In the genomic region with DNA sequence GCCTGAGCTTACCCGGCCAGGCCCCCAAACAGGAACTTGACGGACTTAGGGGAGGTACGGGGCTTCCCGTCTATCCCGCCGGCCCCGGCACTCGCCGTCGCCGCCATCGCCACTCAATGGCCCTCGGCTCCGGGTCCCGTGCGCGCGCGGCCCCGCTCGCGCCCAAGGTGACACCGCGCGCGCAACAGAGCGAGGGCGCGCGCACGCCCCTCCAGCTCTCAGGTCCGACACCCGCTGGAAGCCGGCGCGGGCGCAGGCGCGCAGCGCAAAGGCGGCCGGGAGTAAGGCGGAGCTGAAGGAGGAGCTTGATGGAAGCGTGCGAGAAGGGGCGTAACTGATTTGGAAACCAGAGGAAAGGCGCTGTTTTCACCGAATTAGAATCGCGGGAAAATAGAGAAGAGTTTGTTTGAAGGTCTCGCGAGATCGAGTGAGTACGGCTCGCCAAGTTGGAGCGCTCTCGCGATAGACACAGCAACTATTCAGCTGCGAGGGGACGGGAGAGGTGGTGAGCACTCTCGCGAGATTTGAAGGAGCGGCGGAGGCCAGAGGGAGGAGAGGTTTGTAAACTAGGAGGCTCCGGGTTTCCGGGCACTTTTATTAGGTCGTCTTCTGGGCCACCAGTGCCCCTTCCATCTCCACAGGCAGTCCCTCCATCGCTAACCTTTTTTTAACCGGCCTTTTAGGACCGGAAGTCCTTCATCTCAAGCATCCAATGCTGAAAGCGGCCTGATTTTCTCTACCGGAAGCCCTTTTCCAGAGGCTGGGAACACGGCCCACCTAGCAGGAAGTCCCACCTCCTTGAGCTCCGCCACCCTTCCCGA, we compare ENCODE assay signal across 8 cellular contexts. TPM values are rescaled to one million over a fixed set of nuclear protein-coding genes. Genes with fewer than 3 reads are reported as not detected.
A peak's percentile ranks its signal among the peaks of the same experiment; 100 is the strongest.
DNase-seq lines count a peak whose midpoint lies in the region; ATAC-seq and TF ChIP-seq lines count a peak whose summit lies in the region.

A gene (plus strand): TSS at position 465 of the 821 bp plus-strand sequence. CDS start 642 bp downstream, outside the sequence.
A gene with protein sequence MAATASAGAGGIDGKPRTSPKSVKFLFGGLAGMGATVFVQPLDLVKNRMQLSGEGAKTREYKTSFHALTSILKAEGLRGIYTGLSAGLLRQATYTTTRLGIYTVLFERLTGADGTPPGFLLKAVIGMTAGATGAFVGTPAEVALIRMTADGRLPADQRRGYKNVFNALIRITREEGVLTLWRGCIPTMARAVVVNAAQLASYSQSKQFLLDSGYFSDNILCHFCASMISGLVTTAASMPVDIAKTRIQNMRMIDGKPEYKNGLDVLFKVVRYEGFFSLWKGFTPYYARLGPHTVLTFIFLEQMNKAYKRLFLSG (minus strand): TSS at position 243 of the 821 bp plus-strand sequence. CDS start 136 bp downstream, at position 107.

- no peaks in the 10 kb centered on the region for H3K9me3 Mint-ChIP-seq in activated T-helper 2 cell treated with anti-CD3 and anti-CD28 coated beads, Interferon-gamma antibody, Interleukin-2, Interleukin-4, amounts not matched to agents 10 μg/mL and 5 μg/mL and 100 μg/mL, durations not matched to agents 14 hours and 24 hours and 36 hours
- peaks cover 0 to 1% (median 0%) of the 10 kb centered on the region in 11 donors for H3K9me3 Mint-ChIP-seq in naive thymus-derived CD4-positive, alpha-beta T cell
- H3K9me3 Mint-ChIP-seq in stimulated activated naive B cell treated with anti-CD40 and anti-IgM and Interleukin-4, amounts not matched to agents 10 μg/mL and 1 μg/mL and 100 μg/mL, for 72 hours = no peaks in the 10 kb centered on the region

- peak within 1 kb of the TSS; percentile 87 for H3K27ac Mint-ChIP-seq in activated T-helper 2 cell treated with anti-CD3 and anti-CD28 coated beads, Interferon-gamma antibody, Interleukin-2, Interleukin-4, amounts not matched to agents 10 μg/mL and 5 μg/mL and 100 μg/mL, durations not matched to agents 14 hours and 24 hours and 36 hours
- H3K27ac Mint-ChIP-seq in naive thymus-derived CD4-positive, alpha-beta T cell = peak within 1 kb of the TSS; percentile 89 to 98 (median 95)
- H3K27ac Mint-ChIP-seq in stimulated activated naive B cell treated with anti-CD40 and anti-IgM and Interleukin-4, amounts not matched to agents 10 μg/mL and 1 μg/mL and 100 μg/mL, for 72 hours = peak within 1 kb of the TSS; percentile 97

- peak within 1 kb of the TSS; percentile 79 for H2AFZ ChIP-seq in fibroblast of lung (ENCODE audit: low read length)

- H3K27me3 Mint-ChIP-seq in activated T-helper 2 cell treated with anti-CD3 and anti-CD28 coated beads, Interferon-gamma antibody, Interleukin-2, Interleukin-4, amounts not matched to agents 10 μg/mL and 5 μg/mL and 100 μg/mL, durations not matched to agents 14 hours and 24 hours and 36 hours (ENCODE audit: low read depth) = no peaks in the 10 kb centered on the region
- no peaks in the 10 kb centered on the region for H3K27me3 Mint-ChIP-seq in naive thymus-derived CD4-positive, alpha-beta T cell
- H3K27me3 Mint-ChIP-seq in stimulated activated naive B cell treated with anti-CD40 and anti-IgM and Interleukin-4, amounts not matched to agents 10 μg/mL and 1 μg/mL and 100 μg/mL, for 72 hours = no peaks in the 10 kb centered on the region

- peaks cover 18% of the 10 kb centered on the region for H3K4me1 ChIP-seq in RWPE2 (ENCODE audit: insufficient read depth, poor library complexity, severe bottlenecking)
- peaks cover 25% of the 10 kb centered on the region for H3K4me1 ChIP-seq in fibroblast of lung (ENCODE audit: control insufficient read depth, extremely low read depth, insufficient read depth, low read length)
- H3K4me1 ChIP-seq in naive thymus-derived CD4-positive, alpha-beta T cell (ENCODE audit: control insufficient read depth in 2 of 2, insufficient read depth in 2 of 2, low read length in 2 of 2) = peaks cover 47 to 48% of the 10 kb centered on the region in 2 donors

- no peak for TF ChIP-seq CTCF in RWPE2 (IDR thresholded peaks at IDR 0.05; ENCODE audit: poor library complexity, severe bottlenecking)
- TF ChIP-seq CTCF in fibroblast of lung (conservative IDR thresholded peaks at IDR 0.05 in 1 of 2, IDR thresholded peaks at IDR 0.05 in 1 of 2; ENCODE audit: low read depth in 1 of 2, low read length in 2 of 2) = no peak

- no peaks in the 10 kb centered on the region for H4K20me1 ChIP-seq in fibroblast of lung (ENCODE audit: control insufficient read depth, extremely low read depth, insufficient read depth, low read length)

- intact Hi-C loops in activated T-helper 2 cell treated with anti-CD3 and anti-CD28 coated beads, Interferon-gamma antibody, Interleukin-2, Interleukin-4, amounts not matched to agents 10 μg/mL and 5 μg/mL and 100 μg/mL, durations not matched to agents 14 hours and 24 hours and 36 hours (cut with micrococcal nuclease) = loop anchor here (1.0 to 10.0 kb wide), 7 partner anchors 8 to 575 kb away; a partner anchor contains a TSS
- intact Hi-C loops in naive thymus-derived CD4-positive, alpha-beta T cell (cut with micrococcal nuclease) = loop anchor here (1.0 to 10.0 kb wide), 13 partner anchors 8 to 1715 kb away; a partner anchor contains a TSS

- peak; percentile 78 for ATAC-seq in RWPE2 (ENCODE audit: low read depth)
- peak; percentile 94 for ATAC-seq in naive thymus-derived CD4-positive, alpha-beta T cell
- peak; percentile 84 to 87 for ATAC-seq in stimulated activated naive B cell treated with anti-CD40 and anti-IgM and Interleukin-4, amounts not matched to agents 10 μg/mL and 1 μg/mL and 100 μg/mL, for 72 hours (replicated peaks)

- H3K27ac ChIP-seq in RWPE2 (ENCODE audit: poor library complexity, severe bottlenecking) (peak within 1 kb of the TSS; percentile 99), fibroblast of lung (ENCODE audit: insufficient read depth, low read length) (peak within 1 kb of the TSS; percentile 89)
- H3K27ac ChIP-seq in naive thymus-derived CD4-positive, alpha-beta T cell (ENCODE audit: low read depth, low read length) = peak within 1 kb of the TSS; percentile 89

- peaks cover 50% of the 10 kb centered on the region for H3K36me3 ChIP-seq in RWPE2 (ENCODE audit: low read depth)
- peaks cover 34% of the 10 kb centered on the region for H3K36me3 ChIP-seq in fibroblast of lung (ENCODE audit: control insufficient read depth, insufficient read depth, low read length)
- H3K36me3 ChIP-seq in naive thymus-derived CD4-positive, alpha-beta T cell (ENCODE audit: control insufficient read depth in 2 of 3, insufficient read depth in 3 of 3, low read length in 3 of 3) = peaks cover 2 to 52% (median 16%) of the 10 kb centered on the region in 3 experiments

- H3K9me3 ChIP-seq in RWPE2 (ENCODE audit: severe bottlenecking) = no peaks in the 10 kb centered on the region
- no peaks in the 10 kb centered on the region for H3K9me3 ChIP-seq in fibroblast of lung (ENCODE audit: control insufficient read depth, insufficient read depth, low read depth, low read length)
- H3K9me3 ChIP-seq in naive thymus-derived CD4-positive, alpha-beta T cell (ENCODE audit: control insufficient read depth in 2 of 3, low read length in 3 of 3) = no peaks in the 10 kb centered on the region

- H3K9ac ChIP-seq in fibroblast of lung (ENCODE audit: insufficient read depth, low read length) = peak within 1 kb of the TSS; percentile 78

- H3K4me3 Mint-ChIP-seq in activated T-helper 2 cell treated with anti-CD3 and anti-CD28 coated beads, Interferon-gamma antibody, Interleukin-2, Interleukin-4, amounts not matched to agents 10 μg/mL and 5 μg/mL and 100 μg/mL, durations not matched to agents 14 hours and 24 hours and 36 hours (ENCODE audit: low read depth) = peak within 1 kb of the TSS; percentile 100
- H3K4me3 Mint-ChIP-seq in naive thymus-derived CD4-positive, alpha-beta T cell = peak within 1 kb of the TSS; percentile 92 to 100 (median 98)
- peak within 1 kb of the TSS; percentile 81 to 82 for H3K4me3 Mint-ChIP-seq in stimulated activated naive B cell treated with anti-CD40 and anti-IgM and Interleukin-4, amounts not matched to agents 10 μg/mL and 1 μg/mL and 100 μg/mL, for 72 hours

- CTCF ChIA-PET in naive thymus-derived CD4-positive, alpha-beta T cell (lab: Charles Lee) = interaction anchor here (0.7 to 1.9 kb wide), 9 partner anchors 9 to 150 kb away, joined by 3 to 10 read pairs (median 4); a partner anchor contains a TSS

- POLR2A ChIA-PET in naive thymus-derived CD4-positive, alpha-beta T cell (lab: Charles Lee) = interaction anchor here (0.6 to 4.9 kb wide), 31 partner anchors 9 to 797 kb away, joined by 3 to 135 read pairs (median 4); a partner anchor contains a TSS

- H3K27me3 ChIP-seq in RWPE2 (ENCODE audit: insufficient read depth, poor library complexity, severe bottlenecking) (no peaks in the 10 kb centered on the region), fibroblast of lung (ENCODE audit: control insufficient read depth, insufficient read depth, low read length) (no peaks in the 10 kb centered on the region)
- no peaks in the 10 kb centered on the region for H3K27me3 ChIP-seq in naive thymus-derived CD4-positive, alpha-beta T cell (ENCODE audit: control insufficient read depth in 2 of 2, insufficient read depth in 2 of 2, low read length in 2 of 2)

- peaks cover 61% of the 10 kb centered on the region for H3K79me2 ChIP-seq in fibroblast of lung (ENCODE audit: control insufficient read depth, insufficient read depth, low read length)

- H3K4me2 ChIP-seq in fibroblast of lung (ENCODE audit: extremely low read depth, insufficient read depth, low read length) = peak within 1 kb of the TSS; percentile 100

- peaks cover 48% of the 10 kb centered on the region for H3K4me1 Mint-ChIP-seq in activated T-helper 2 cell treated with anti-CD3 and anti-CD28 coated beads, Interferon-gamma antibody, Interleukin-2, Interleukin-4, amounts not matched to agents 10 μg/mL and 5 μg/mL and 100 μg/mL, durations not matched to agents 14 hours and 24 hours and 36 hours (ENCODE audit: low read depth)
- peaks cover 52 to 77% (median 66%) of the 10 kb centered on the region in 7 donors for H3K4me1 Mint-ChIP-seq in naive thymus-derived CD4-positive, alpha-beta T cell
- H3K4me1 Mint-ChIP-seq in stimulated activated naive B cell treated with anti-CD40 and anti-IgM and Interleukin-4, amounts not matched to agents 10 μg/mL and 1 μg/mL and 100 μg/mL, for 72 hours = peaks cover 47 to 68% of the 10 kb centered on the region in 2 donors

- peak; percentile 100 for DNase-seq in EH (ENCODE audit: low read depth)
- peak; percentile 97 for DNase-seq in H4 (ENCODE audit: low spot score)
- DNase-seq in LoVo (ENCODE audit: low spot score) = peak; percentile 99
- peak; percentile 96 for DNase-seq in RWPE2 (ENCODE audit: low spot score)
- peak; percentile 98 for DNase-seq in activated T-helper 2 cell treated with anti-CD3 and anti-CD28 coated beads, Interferon-gamma antibody, Interleukin-2, Interleukin-4, amounts not matched to agents 10 μg/mL and 5 μg/mL and 100 μg/mL, durations not matched to agents 14 hours and 24 hours and 36 hours (ENCODE audit: low spot score)
- peak; percentile 99 to 100 for DNase-seq in fibroblast of lung (ENCODE audit: low read depth in 2 of 2)
- DNase-seq in naive thymus-derived CD4-positive, alpha-beta T cell = peak; percentile 86 to 99 (median 98)
- peak; percentile 98 for DNase-seq in stimulated activated naive B cell treated with anti-CD40 and anti-IgM and Interleukin-4, amounts not matched to agents 10 μg/mL and 1 μg/mL and 100 μg/mL, for 72 hours

- H3K4me3 ChIP-seq in RWPE2 (ENCODE audit: severe bottlenecking) (peak within 1 kb of the TSS; percentile 63), fibroblast of lung (replicated peaks in 1 of 4; ENCODE audit: control extremely low read depth in 1 of 4, insufficient read depth in 1 of 4, low read depth in 3 of 4, low read length in 4 of 4) (peak within 1 kb of the TSS; percentile 77 to 93 (median 83))
- H3K4me3 ChIP-seq in naive thymus-derived CD4-positive, alpha-beta T cell (ENCODE audit: low read length) = peak within 1 kb of the TSS; percentile 89

- H3K36me3 Mint-ChIP-seq in activated T-helper 2 cell treated with anti-CD3 and anti-CD28 coated beads, Interferon-gamma antibody, Interleukin-2, Interleukin-4, amounts not matched to agents 10 μg/mL and 5 μg/mL and 100 μg/mL, durations not matched to agents 14 hours and 24 hours and 36 hours (ENCODE audit: low read depth) = peaks cover 79% of the 10 kb centered on the region
- H3K36me3 Mint-ChIP-seq in naive thymus-derived CD4-positive, alpha-beta T cell = peaks cover 0 to 48% (median 23%) of the 10 kb centered on the region in 5 donors
- peaks cover 52 to 71% of the 10 kb centered on the region in 2 donors for H3K36me3 Mint-ChIP-seq in stimulated activated naive B cell treated with anti-CD40 and anti-IgM and Interleukin-4, amounts not matched to agents 10 μg/mL and 1 μg/mL and 100 μg/mL, for 72 hours

RNA-seq across cellular contexts. Expression of the first gene that starts in this region (rescaled TPM):
- 15.1 and 17.3 TPM in 2 replicates for total RNA-seq in H4 (2014; rRNA removed; shearing (Covaris generic))
- total RNA-seq in activated T-helper 2 cell treated with anti-CD3 and anti-CD28 coated beads, Interferon-gamma antibody, Interleukin-2, Interleukin-4, amounts not matched to agents 10 μg/mL and 5 μg/mL and 100 μg/mL, durations not matched to agents 14 hours and 24 hours and 36 hours = 112 and 126 TPM in 2 replicates
- 13.6 and 22.8 TPM in 2 replicates for total RNA-seq in fibroblast of lung
- polyA plus RNA-seq in fibroblast of lung = 52.6 and 83.5 TPM in 2 replicates
- 67.1 and 105 TPM in 2 replicates for polyA plus RNA-seq in fibroblast of lung (2012)
- 97.9 and 127 TPM in 2 replicates for polyA minus RNA-seq in fibroblast of lung (ENCODE audit: low replicate concordance)
- total RNA-seq in naive thymus-derived CD4-positive, alpha-beta T cell = 100 to 1,000 TPM in 4 of 5 experiments, 10 to 100 TPM in 1; 97.3 to 248 (median 148) TPM
- 10 to 100 TPM; 25.3 to 28.0 TPM for polyA plus RNA-seq in naive thymus-derived CD4-positive, alpha-beta T cell

RNA-seq across cellular contexts. Expression of the second gene that starts in this region (rescaled TPM):
- 64.1 and 70.8 TPM in 2 replicates for total RNA-seq in H4 (2014; rRNA removed; shearing (Covaris generic))
- total RNA-seq in activated T-helper 2 cell treated with anti-CD3 and anti-CD28 coated beads, Interferon-gamma antibody, Interleukin-2, Interleukin-4, amounts not matched to agents 10 μg/mL and 5 μg/mL and 100 μg/mL, durations not matched to agents 14 hours and 24 hours and 36 hours = 91.4 and 103 TPM in 2 replicates
- total RNA-seq in fibroblast of lung = 50.3 and 59.3 TPM in 2 replicates
- 29.2 and 45.8 TPM in 2 replicates for polyA plus RNA-seq in fibroblast of lung
- 40.3 and 62.5 TPM in 2 replicates for polyA plus RNA-seq in fibroblast of lung (2012)
- polyA minus RNA-seq in fibroblast of lung (ENCODE audit: low replicate concordance) = 99.6 and 148 TPM in 2 replicates
- total RNA-seq in naive thymus-derived CD4-positive, alpha-beta T cell = 10 to 100 TPM; 27.0 to 82.6 (median 44.1) TPM
- 10 to 100 TPM; 57.8 to 86.8 TPM for polyA plus RNA-seq in naive thymus-derived CD4-positive, alpha-beta T cell

Comparison
In these comparisons a context has a peak if more than half of its experiments do, and no peak if none do; other contexts are left out.
1. Peak in every context shown above with its lines: DNase-seq, ATAC-seq, H3K4me3 ChIP-seq and H3K27ac ChIP-seq.